25 cellular contexts compared by ENCODE assay signal in genomic region chr2:129274038-129274415, GRCh38.
"Had no signal": no experiment of that assay in that cellular context is flagged by ENCODE, and none has a peak within 500 bp of the region (broad histone marks: within the 10 kb centered on the region; RNA-seq: fewer than 3 reads in every experiment).

No MANE protein-coding gene starts in this region.

- H3K27me3 ChIP-seq: neural progenitor cell, ovary, spleen, stomach, testis, thyroid gland, transverse colon, upper lobe of left lung had no signal

- H3K27ac ChIP-seq: left ventricle myocardium inferior, neural progenitor cell, ovary, spleen, stomach, testis, thyroid gland, transverse colon, upper lobe of left lung had no signal

- H3K36me3 Mint-ChIP-seq: naive B cell; natural killer cell; stimulated activated naive B cell treated with anti-CD40 and anti-IgM and Interleukin-4, amounts not matched to agents 10 μg/mL and 1 μg/mL and 100 μg/mL, for 72 hours had no signal

- H3K4me1 ChIP-seq: left ventricle myocardium inferior, neural progenitor cell, spleen, stomach, testis, thyroid gland, transverse colon, upper lobe of left lung had no signal

- H3K36me3 ChIP-seq: left ventricle myocardium inferior, ovary, spleen, stomach, thyroid gland, transverse colon, upper lobe of left lung had no signal

- H3K4me2 ChIP-seq: neural progenitor cell had no signal

- H3K27ac Mint-ChIP-seq: mesothelial cell of epicardium; naive B cell; natural killer cell; nephron progenitor cell; neural progenitor cell; progenitor cell of endocrine pancreas; stimulated activated naive B cell treated with anti-CD40 and anti-IgM and Interleukin-4, amounts not matched to agents 10 μg/mL and 1 μg/mL and 100 μg/mL, for 72 hours had no signal

- DNase-seq: hypothalamus; islet precursor cell; left ventricle myocardium inferior; mesendoderm; naive B cell; natural killer cell; nephron progenitor cell; ovary; retina; right cardiac atrium; small intestine; spleen; stimulated activated CD4-positive, alpha-beta T cell treated with anti-CD3 and anti-CD28 coated beads, Interleukin-4, amount 100 ng/mL, for 24 hours; stimulated activated naive B cell treated with anti-CD40 and anti-IgM and Interleukin-4, amounts not matched to agents 10 μg/mL and 1 μg/mL and 100 μg/mL, for 72 hours; stimulated activated naive CD8-positive, alpha-beta T cell treated with anti-CD3 and anti-CD28 coated beads, Interleukin-15, Interleukin-2, amounts not matched to agents 100 U/mL and 50 U/mL, for 24 hours; stomach; testis; thyroid gland; transverse colon; upper lobe of left lung had no signal

- H3K4me3 ChIP-seq: left ventricle myocardium inferior, lung, neural progenitor cell, ovary, spleen, stomach, testis, thyroid gland, transverse colon, upper lobe of left lung had no signal

- H2AFZ ChIP-seq: neural progenitor cell had no signal

- H3K4me1 Mint-ChIP-seq: mesothelial cell of epicardium; naive B cell; natural killer cell; nephron progenitor cell; stimulated activated naive B cell treated with anti-CD40 and anti-IgM and Interleukin-4, amounts not matched to agents 10 μg/mL and 1 μg/mL and 100 μg/mL, for 72 hours had no signal

- ATAC-seq: right cardiac atrium; sciatic nerve; stimulated activated naive CD8-positive, alpha-beta T cell treated with anti-CD3 and anti-CD28 coated beads, Interleukin-15, Interleukin-2, amounts not matched to agents 100 U/mL and 50 U/mL, for 24 hours had no signal

- H3K9ac ChIP-seq: neural progenitor cell had no signal

- H3K9me3 ChIP-seq: ovary, testis, thyroid gland, transverse colon, upper lobe of left lung had no signal

- H3K4me3 Mint-ChIP-seq: mesothelial cell of epicardium; naive B cell; natural killer cell; nephron progenitor cell; neural progenitor cell; stimulated activated naive B cell treated with anti-CD40 and anti-IgM and Interleukin-4, amounts not matched to agents 10 μg/mL and 1 μg/mL and 100 μg/mL, for 72 hours had no signal
